ENCODE assay signal across 26 cellular contexts in the genomic region with DNA sequence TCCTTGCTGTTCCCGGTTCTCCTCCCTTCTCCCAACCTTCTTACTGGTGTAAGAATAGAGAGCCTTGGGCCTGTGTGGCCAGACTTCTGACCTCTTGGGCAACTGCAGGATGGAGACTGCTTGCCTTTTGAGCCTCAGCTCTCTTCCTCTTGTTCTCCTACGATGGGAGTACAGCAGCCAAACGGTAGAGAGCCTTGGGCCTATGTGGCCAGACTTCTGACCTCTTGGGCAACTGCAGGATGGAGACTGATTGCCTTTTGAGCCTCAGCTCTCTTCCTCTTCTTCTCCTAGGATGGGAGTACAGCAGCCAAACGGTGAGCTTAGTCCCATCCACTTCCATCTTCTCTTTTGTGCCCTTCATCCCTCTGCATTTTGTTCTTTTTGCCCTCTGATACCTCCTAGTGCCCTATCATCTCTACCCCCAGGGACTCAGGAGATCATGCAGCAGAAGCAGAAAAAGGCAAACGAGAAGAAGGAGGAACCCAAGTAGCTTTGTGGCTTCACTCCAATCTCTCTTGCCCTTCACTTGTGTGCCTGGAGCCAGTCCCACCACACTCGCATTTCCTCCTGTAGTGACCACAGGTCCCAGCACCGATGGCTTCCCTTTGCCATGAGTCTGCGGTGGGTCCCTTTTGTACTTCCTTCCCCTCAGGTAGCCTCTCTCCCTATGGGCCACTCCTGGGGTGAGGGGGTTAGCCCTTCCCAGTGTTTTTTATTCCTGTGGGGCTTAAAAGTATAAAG. TPM values are rescaled to one million over a fixed set of nuclear protein-coding genes. Genes with fewer than 3 reads are reported as not detected.
DNase-seq lines count a peak whose midpoint lies in the region; ATAC-seq lines count a peak whose summit lies in the region.
"Had no signal": no experiment of that assay in that cellular context is flagged by ENCODE, and none has a peak within 500 bp of the region (broad histone marks: within the 10 kb centered on the region; RNA-seq: fewer than 3 reads in every experiment).

No MANE protein-coding gene starts in this region.

- no peak overlapping the region for H3K14ac ChIP-seq in mesenchymal stem cell (ENCODE audit: low read length in 2 of 2)

- no peaks in the 10 kb centered on the region for H3K27me3 ChIP-seq in BLaER1 treated with 17β-estradiol and CSF1 and Interleukin-3, amounts not matched to agents 10 nM and 100 nM
- no peaks in the 10 kb centered on the region for H3K27me3 ChIP-seq in mesenchymal stem cell (ENCODE audit: control insufficient read depth in 1 of 2, insufficient read depth in 1 of 2, low read length in 2 of 2)
- H3K27me3 ChIP-seq: right atrium auricular region, testis had no signal

- H4K20me1 ChIP-seq in BLaER1 treated with 17β-estradiol and CSF1 and Interleukin-3, amounts not matched to agents 10 nM and 100 nM, result peaks cover 15 to 100% (median 62%) of the 10 kb centered on the region in 11 experiments; a peak in 17 of 22 replicates

- H3K18ac ChIP-seq in mesenchymal stem cell (ENCODE audit: low read depth in 1 of 2, low read length in 2 of 2), result no peak overlapping the region

- DNase-seq in SKM-1 (lab: John Stamatoyannopoulos, UW; ENCODE audit: unreplicated experiment) (peak; percentile 62), mesenchymal stem cell (no peak), dedifferentiated amniotic fluid mesenchymal stem cell (ENCODE audit: extremely low spot score) (no peak), amygdala (lab: John Stamatoyannopoulos, UW) (no peak), T-helper 2 cell (no peak), COR-L47 (lab: John Stamatoyannopoulos, UW) (no peak)
- DNase-seq: ACHN; activated B cell treated with CpG ODN at 0.5 μM for 24 hours; activated CD8-positive, alpha-beta T cell treated with anti-CD3 and anti-CD28 coated beads, Interleukin-2, amount 10 ng/mL, durations not matched to agents 7 days and 5 days; activated naive CD4-positive, alpha-beta T cell treated with anti-CD3 and anti-CD28 coated beads for 36 hours; activated T-cell treated with anti-CD3 and anti-CD28 coated beads, Interleukin-2, amount 50 U/mL, for 1 hour; CD4-positive, alpha-beta T cell; DMS79; effector memory CD4-positive, alpha-beta T cell; kidney glomerular epithelial cell; naive B cell; NCI-H1436; NCI-H2171; NCI-H524 treated with DMSO at 0.1 percent for 48 hours; T-cell; testis had no signal

- peak overlapping the region in 6 of 11 experiments; percentile 4 to 48 (median 26); a peak in 9 of 22 replicates for H3K4me2 ChIP-seq in BLaER1 treated with 17β-estradiol and CSF1 and Interleukin-3, amounts not matched to agents 10 nM and 100 nM
- H3K4me2 ChIP-seq in mesenchymal stem cell (ENCODE audit: low read length, poor library complexity, severe bottlenecking), result no peak overlapping the region

- H3K27ac ChIP-seq in BLaER1 treated with 17β-estradiol and CSF1 and Interleukin-3, amounts not matched to agents 10 nM and 100 nM, result no peak overlapping the region
- no peak overlapping the region for H3K27ac ChIP-seq in mesenchymal stem cell (ENCODE audit: low read length, poor library complexity, severe bottlenecking)
- H3K27ac ChIP-seq: right atrium auricular region, testis had no signal

- H3K9ac ChIP-seq in BLaER1 treated with 17β-estradiol and CSF1 and Interleukin-3, amounts not matched to agents 10 nM and 100 nM, result no peak overlapping the region
- H3K9ac ChIP-seq in mesenchymal stem cell (ENCODE audit: low read length), result no peak overlapping the region

- no peak overlapping the region for H2BK120ac ChIP-seq in mesenchymal stem cell (ENCODE audit: low read depth, low read length)

- no peak overlapping the region for H2BK12ac ChIP-seq in mesenchymal stem cell (ENCODE audit: low read length in 2 of 2)

- peak overlapping the region; percentile 82 for H2AK5ac ChIP-seq in mesenchymal stem cell (ENCODE audit: low read length, severe bottlenecking)

- H3K4me1 ChIP-seq in BLaER1 treated with 17β-estradiol and CSF1 and Interleukin-3, amounts not matched to agents 10 nM and 100 nM, result peaks cover 0 to 36% (median 11%) of the 10 kb centered on the region in 10 experiments; a peak in 15 of 20 replicates
- H3K4me1 ChIP-seq in mesenchymal stem cell (ENCODE audit: control insufficient read depth, insufficient read depth, low read depth, low read length), result peaks cover 20% of the 10 kb centered on the region
- H3K4me1 ChIP-seq: testis had no signal

- WGBS in mesenchymal stem cell, result 85% methylated on average over 8 of the region's 8 CpGs

- H3K9me3 ChIP-seq in BLaER1 treated with 17β-estradiol and CSF1 and Interleukin-3, amounts not matched to agents 10 nM and 100 nM (replicated peaks in 1 of 11), result peaks cover 0 to 16% (median 7%) of the 10 kb centered on the region in 11 experiments; a peak in 10 of 22 replicates
- no peaks in the 10 kb centered on the region for H3K9me3 ChIP-seq in mesenchymal stem cell (ENCODE audit: control insufficient read depth, low read length)
- H3K9me3 ChIP-seq: right atrium auricular region, testis had no signal

- no peak overlapping the region for H2AFZ ChIP-seq in mesenchymal stem cell (ENCODE audit: low read depth, low read length)

- no peak overlapping the region for H4K8ac ChIP-seq in mesenchymal stem cell (ENCODE audit: low read length)

- H4K91ac ChIP-seq in mesenchymal stem cell (ENCODE audit: low read length), result no peak overlapping the region

- H3K23ac ChIP-seq in mesenchymal stem cell (ENCODE audit: low read length in 2 of 2), result no peak overlapping the region

- H3K36me3 ChIP-seq in BLaER1 treated with 17β-estradiol and CSF1 and Interleukin-3, amounts not matched to agents 10 nM and 100 nM, result peaks cover 0 to 45% (median 7%) of the 10 kb centered on the region in 11 experiments; a peak in 10 of 22 replicates
- peaks cover 5 to 6% of the 10 kb centered on the region in 2 experiments for H3K36me3 ChIP-seq in mesenchymal stem cell (ENCODE audit: control insufficient read depth in 1 of 2, insufficient read depth in 2 of 2, low read depth in 1 of 2, low read length in 2 of 2)
- H3K36me3 ChIP-seq: right atrium auricular region had no signal

- ATAC-seq in GM21825 (IDR thresholded peaks at IDR 0.05; ENCODE audit: unreplicated experiment), result peak; percentile 38
- ATAC-seq: activated CD8-positive, alpha-beta T cell treated with anti-CD3 and anti-CD28 coated beads, Interleukin-2, amount 10 ng/mL, durations not matched to agents 7 days and 5 days; esophagus mucosa; HCT116; T-cell had no signal

- H3K4ac ChIP-seq in mesenchymal stem cell (ENCODE audit: low read depth in 1 of 2, low read length in 2 of 2), result no peak overlapping the region

- H2BK5ac ChIP-seq in mesenchymal stem cell (ENCODE audit: low read depth, low read length, poor library complexity, severe bottlenecking), result no peak overlapping the region

- H3K4me3 ChIP-seq in BLaER1 treated with 17β-estradiol and CSF1 and Interleukin-3, amounts not matched to agents 10 nM and 100 nM, result no peak overlapping the region
- H3K4me3 ChIP-seq in mesenchymal stem cell (ENCODE audit: insufficient read depth in 1 of 2, low read depth in 1 of 2, low read length in 2 of 2), result no peak overlapping the region
- H3K4me3 ChIP-seq: right atrium auricular region, testis had no signal

- H3K79me1 ChIP-seq in mesenchymal stem cell (replicated peaks; ENCODE audit: low read length, poor library complexity, severe bottlenecking), result peaks cover 30% of the 10 kb centered on the region

- H2BK15ac ChIP-seq in mesenchymal stem cell (ENCODE audit: low read depth, poor library complexity, severe bottlenecking), result no peak overlapping the region

RNA-seq across cellular contexts. Expression of gene SLC25A13, which starts 15.3 kb away (rescaled TPM):
- polyA plus RNA-seq in mesenchymal stem cell (2013, experiment 1 of 2), result 20.9 TPM
- polyA plus RNA-seq in mesenchymal stem cell (2013, experiment 2 of 2), result 22.7 TPM
